19 cellular contexts compared by ENCODE assay signal in the genomic region with DNA sequence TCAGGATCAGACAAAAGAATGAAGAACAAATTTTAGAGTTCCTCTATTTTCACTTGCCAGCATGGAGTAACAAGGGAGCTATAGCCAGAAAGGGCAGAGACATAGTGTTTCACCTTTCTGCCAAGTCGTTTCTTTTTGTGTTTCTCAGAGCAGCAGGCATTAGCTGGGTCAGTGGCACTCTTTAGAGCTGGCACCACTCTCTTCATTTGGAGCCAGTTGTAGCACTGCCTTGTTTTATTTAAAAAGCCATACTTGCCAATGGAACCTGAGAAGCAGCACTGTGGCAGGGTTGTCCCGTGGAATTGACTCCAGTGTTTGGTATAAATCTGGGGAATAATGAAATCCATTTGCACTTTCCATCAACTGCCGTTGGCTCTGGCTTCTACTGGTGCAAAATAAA.
DNase-seq lines count a peak whose midpoint lies in the region; ATAC-seq and TF ChIP-seq lines count a peak whose summit lies in the region.
"Had no signal": no experiment of that assay in that cellular context is flagged by ENCODE, and none has a peak within 500 bp of the region (broad histone marks: within the 10 kb centered on the region; RNA-seq: fewer than 3 reads in every experiment).

No MANE protein-coding gene starts in this region.

- no peaks in the 10 kb centered on the region for H3K36me3 ChIP-seq in heart right ventricle

- POLR2A ChIA-PET in activated CD4-positive, alpha-beta T cell treated with anti-CD3 and anti-CD28 coated beads for 36 hours (lab: Charles Lee): no interaction called here

- no peaks in the 10 kb centered on the region for H3K9me3 ChIP-seq in heart right ventricle

- intact Hi-C loops in heart right ventricle (cut with DNase I): no loop called here
- intact Hi-C loops in activated CD4-positive, alpha-beta T cell treated with anti-CD3 and anti-CD28 coated beads for 36 hours (cut with DNase I, micrococcal nuclease): no loop called here

- CTCF ChIA-PET in activated CD4-positive, alpha-beta T cell treated with anti-CD3 and anti-CD28 coated beads for 36 hours (lab: Charles Lee): interaction anchor here (1.0 kb wide), 1 partner anchor 206 kb away, joined by 3 read pairs; no protein-coding TSS in a partner anchor

- H3K4me3 ChIP-seq in heart right ventricle: no peak overlapping the region
- H3K4me3 ChIP-seq: A549 had no signal

- 38 to 44% methylated on average over 3 of the region's 3 CpGs for WGBS in heart right ventricle, 2 donors

- no peaks in the 10 kb centered on the region for H3K36me3 Mint-ChIP-seq in activated CD4-positive, alpha-beta T cell treated with anti-CD3 and anti-CD28 coated beads for 36 hours (ENCODE audit: low read depth)
- H3K36me3 Mint-ChIP-seq: CD14-positive monocyte; CD8-positive, alpha-beta T cell; IgD-negative memory B cell had no signal

- H3K9me3 Mint-ChIP-seq in activated CD4-positive, alpha-beta T cell treated with anti-CD3 and anti-CD28 coated beads for 36 hours (ENCODE audit: low read depth): peaks cover 14% of the 10 kb centered on the region

- H3K27ac ChIP-seq in heart right ventricle: peak overlapping the region in 8 of 10 donors; percentile 16 to 72 (median 50)
- H3K27ac ChIP-seq: A549 had no signal

- H3K4me1 Mint-ChIP-seq in activated CD4-positive, alpha-beta T cell treated with anti-CD3 and anti-CD28 coated beads for 36 hours: no peaks in the 10 kb centered on the region
- H3K4me1 Mint-ChIP-seq: CD14-positive monocyte had no signal

- H3K27me3 ChIP-seq in heart right ventricle: no peaks in the 10 kb centered on the region

- TF ChIP-seq CTCF in heart right ventricle (IDR thresholded peaks at IDR 0.05): no peak

- no peaks in the 10 kb centered on the region for H3K27me3 Mint-ChIP-seq in activated CD4-positive, alpha-beta T cell treated with anti-CD3 and anti-CD28 coated beads for 36 hours
- H3K27me3 Mint-ChIP-seq: IgD-negative memory B cell had no signal

- H3K27ac Mint-ChIP-seq in activated CD4-positive, alpha-beta T cell treated with anti-CD3 and anti-CD28 coated beads for 36 hours: no peak overlapping the region
- H3K27ac Mint-ChIP-seq: CD14-positive monocyte; CD8-positive, alpha-beta T cell; HFFc6; IgD-negative memory B cell had no signal

- in situ Hi-C loops in G401 (cut with HindIII; ENCODE audit: low sequenced_read_pairs): no loop called here

- DNase-seq in Ammon's horn (ENCODE audit: low spot score) (peak; percentile 78), G401 (ENCODE audit: low spot score) (peak; percentile 35), heart right ventricle (peak in 1 of 2 donors; percentile 8), midbrain (lab: John Stamatoyannopoulos, UW) (peak; percentile 56), SK-N-DZ (ENCODE audit: low spot score) (no peak), H4 (ENCODE audit: low spot score) (no peak)
- DNase-seq in activated CD4-positive, alpha-beta T cell treated with anti-CD3 and anti-CD28 coated beads for 36 hours: no peak
- no peak for DNase-seq in activated CD4-positive, CD25-positive, alpha-beta regulatory T cell (lab: John Stamatoyannopoulos, UW)
- DNase-seq: CD8-positive, alpha-beta T cell; COR-L47; DMS153; DMS79 treated with DMSO at 0.1 percent for 48 hours; EL; GDM1; HCEC 1CT; HFFc6 had no signal

- H3K4me1 ChIP-seq in heart right ventricle: peaks cover 0 to 6% (median 0%) of the 10 kb centered on the region in 9 donors
- H3K4me1 ChIP-seq: A549 had no signal

- ATAC-seq in heart right ventricle: peak in 6 of 8 donors; percentile 67 to 97 (median 88)
- no peak for ATAC-seq in activated CD4-positive, alpha-beta T cell treated with anti-CD3 and anti-CD28 coated beads for 36 hours
- ATAC-seq: A549; CD8-positive, alpha-beta T cell had no signal

- H3K4me3 Mint-ChIP-seq in activated CD4-positive, alpha-beta T cell treated with anti-CD3 and anti-CD28 coated beads for 36 hours: no peak overlapping the region
- H3K4me3 Mint-ChIP-seq: CD14-positive monocyte; CD8-positive, alpha-beta T cell; HFFc6; IgD-negative memory B cell had no signal

Comparison
In these comparisons a context has a peak if more than half of its experiments do, and no peak if none do; other contexts are left out.
1. DNase-seq: peak in Ammon's horn (single experiment), G401 (single experiment) and midbrain (single experiment); none in activated CD4-positive, alpha-beta T cell treated with anti-CD3 and anti-CD28 coated beads for 36 hours (single experiment), SK-N-DZ (single experiment), H4 (single experiment) and activated CD4-positive, CD25-positive, alpha-beta regulatory T cell (0 of 4).